Comparison of ENCODE assay signal across 8 cellular contexts in genomic region chr9:112174223-112174964, GRCh38. TPM values are rescaled to one million over a fixed set of nuclear protein-coding genes. Genes with fewer than 3 reads are reported as not detected.
DNase-seq lines count a peak whose midpoint lies in the region; ATAC-seq and TF ChIP-seq lines count a peak whose summit lies in the region.

No MANE protein-coding gene starts in this region.

- TF ChIP-seq EP300 in SK-N-SH (IDR thresholded peaks at IDR 0.05; ENCODE audit: borderline replicate concordance in 1 of 2, low read depth in 1 of 2, low read length in 1 of 2), result no peak

- no peaks in the 10 kb centered on the region for H3K9me3 ChIP-seq in HUES48 (ENCODE audit: control insufficient read depth, insufficient read depth, low read length)
- no peaks in the 10 kb centered on the region for H3K9me3 ChIP-seq in SK-N-SH
- H3K9me3 ChIP-seq in left ventricle myocardium inferior (replicated peaks), result no peaks in the 10 kb centered on the region

- H3K27me3 Mint-ChIP-seq in activated naive CD4-positive, alpha-beta T cell treated with anti-CD3 and anti-CD28 coated beads, Interleukin-2, amount 50 U/mL, for 24 hours, result no peaks in the 10 kb centered on the region

- H3K4me1 ChIP-seq in HUES48 (ENCODE audit: control insufficient read depth, insufficient read depth, low read length) (peaks cover 8% of the 10 kb centered on the region; the same call in 1 of the 2 replicates), SK-N-SH (ENCODE audit: control insufficient read depth in 1 of 2, insufficient read depth in 2 of 2, low read depth in 1 of 2, low read length in 1 of 2) (peaks cover 0 to 11% of the 10 kb centered on the region in 2 experiments; a peak in 1 of 4 replicates), left ventricle myocardium inferior (peaks cover 16% of the 10 kb centered on the region)

- intact Hi-C loops in left ventricle myocardium inferior (cut with micrococcal nuclease), result no loop called here

- peaks cover 65% of the 10 kb centered on the region for H3K4me1 Mint-ChIP-seq in activated naive CD4-positive, alpha-beta T cell treated with anti-CD3 and anti-CD28 coated beads, Interleukin-2, amount 50 U/mL, for 24 hours

- no peaks in the 10 kb centered on the region for H3K79me2 ChIP-seq in SK-N-SH (ENCODE audit: insufficient read depth)

- ATAC-seq in GM21529 (IDR thresholded peaks at IDR 0.05; ENCODE audit: unreplicated experiment), result peak; percentile 87

- POLR2A ChIA-PET in SK-N-SH (lab: Yijun Ruan, JAX), result interaction anchor here (1.0 to 2.6 kb wide), 2 partner anchors 10 to 159 kb away, joined by 4 to 8 read pairs; partner anchors contain the start of gene PTBP3

- peak overlapping the region; percentile 68 for H2AFZ ChIP-seq in SK-N-SH (ENCODE audit: low read depth)

- H4K20me1 ChIP-seq in SK-N-SH (ENCODE audit: insufficient read depth), result no peaks in the 10 kb centered on the region

- H3K27me3 ChIP-seq in HUES48 (ENCODE audit: control insufficient read depth, insufficient read depth, low read length), result peaks cover 38% of the 10 kb centered on the region
- H3K27me3 ChIP-seq in SK-N-SH (ENCODE audit: insufficient read depth), result no peaks in the 10 kb centered on the region
- no peaks in the 10 kb centered on the region for H3K27me3 ChIP-seq in left ventricle myocardium inferior (ENCODE audit: low read depth)

- no peak overlapping the region for H3K27ac ChIP-seq in HUES48 (ENCODE audit: low read depth, low read length)
- H3K27ac ChIP-seq in SK-N-SH (ENCODE audit: low read depth in 2 of 2, low read length in 1 of 2), result peak overlapping the region in 1 of 2 experiments; percentile 53; a peak in 1 of 4 replicates
- H3K27ac ChIP-seq in left ventricle myocardium inferior (replicated peaks), result peak overlapping the region; percentile 84

- peaks cover 4% of the 10 kb centered on the region for H3K36me3 Mint-ChIP-seq in activated naive CD4-positive, alpha-beta T cell treated with anti-CD3 and anti-CD28 coated beads, Interleukin-2, amount 50 U/mL, for 24 hours

- H3K27ac Mint-ChIP-seq in activated naive CD4-positive, alpha-beta T cell treated with anti-CD3 and anti-CD28 coated beads, Interleukin-2, amount 50 U/mL, for 24 hours, result peak overlapping the region; percentile 73

- peak overlapping the region; percentile 84 for H3K4me3 Mint-ChIP-seq in activated naive CD4-positive, alpha-beta T cell treated with anti-CD3 and anti-CD28 coated beads, Interleukin-2, amount 50 U/mL, for 24 hours

- H3K36me3 ChIP-seq in HUES48 (ENCODE audit: control insufficient read depth, insufficient read depth, low read length) (no peaks in the 10 kb centered on the region), SK-N-SH (replicated peaks in 1 of 2; ENCODE audit: control insufficient read depth in 1 of 2, insufficient read depth in 2 of 2, low read length in 1 of 2) (no peaks in the 10 kb centered on the region), left ventricle myocardium inferior (no peaks in the 10 kb centered on the region)

- H3K4me3 ChIP-seq in HUES48 (ENCODE audit: low read depth, low read length) (peak overlapping the region; percentile 67), SK-N-SH (ENCODE audit: low read depth in 2 of 2, low read length in 1 of 2) (peak overlapping the region; percentile 42 to 59; a peak in 3 of 4 replicates), left ventricle myocardium inferior (peak overlapping the region; percentile 72), skeletal muscle cell (ENCODE audit: low read depth, low read length) (peak overlapping the region; percentile 53)

- H3K9ac ChIP-seq in HUES48 (ENCODE audit: low read depth, low read length) (peak overlapping the region; percentile 49; the same call in 1 of the 2 replicates), SK-N-SH (peak overlapping the region; percentile 60; the same call in 1 of the 2 replicates)

- no peak for TF ChIP-seq RAD21 in SK-N-SH (IDR thresholded peaks at IDR 0.05; ENCODE audit: low read length)

- no peaks in the 10 kb centered on the region for H3K9me2 ChIP-seq in SK-N-SH

- WGBS in SK-N-SH (ENCODE audit: low lambda C conversion rate), result 27% methylated on average over 18 of the region's 42 CpGs

- peak; percentile 76 for DNase-seq in EH (ENCODE audit: low read depth)
- peak; percentile 92 for DNase-seq in SK-N-SH
- DNase-seq in left ventricle myocardium inferior, result peak; percentile 74
- DNase-seq in skeletal muscle cell (ENCODE audit: low read depth), result no peak
- no peak for DNase-seq in NCI-H187 (lab: John Stamatoyannopoulos, UW)

- TF ChIP-seq CTCF in SK-N-SH (IDR thresholded peaks at IDR 0.05) (no peak), left ventricle myocardium inferior (IDR thresholded peaks at IDR 0.05; ENCODE audit: borderline replicate concordance) (no peak)

- H3K4me2 ChIP-seq in SK-N-SH, result peak overlapping the region; percentile 46

- CTCF ChIA-PET in SK-N-SH (lab: Yijun Ruan, JAX), result interaction anchor here (0.9 to 1.7 kb wide), 3 partner anchors 9 to 87 kb away, joined by 3 to 9 read pairs (median 5); no protein-coding TSS in a partner anchor

- no peaks in the 10 kb centered on the region for H3K9me3 Mint-ChIP-seq in activated naive CD4-positive, alpha-beta T cell treated with anti-CD3 and anti-CD28 coated beads, Interleukin-2, amount 50 U/mL, for 24 hours

- H3F3A ChIP-seq in SK-N-SH (replicated peaks; ENCODE audit: insufficient read depth), result peaks cover 4% of the 10 kb centered on the region

TF ChIP-seq in SK-N-SH, 30 proteins besides CTCF, POLR2A, EP300 and RAD21:
- TF ChIP-seq USF1 (IDR thresholded peaks at IDR 0.05; ENCODE audit: borderline replicate concordance, low read depth) (no peak), MXI1 (IDR thresholded peaks at IDR 0.05; ENCODE audit: low read depth, low read length) (peak; percentile 49; the same call in 1 of the 2 replicates), ELF1 (IDR thresholded peaks at IDR 0.05) (0 out of 2 replicates have a peak, but pooled peaks have one; percentile 17)

RNA-seq across cellular contexts. Expression of gene SUSD1, which starts 0.7 kb away (rescaled TPM):
- polyA plus RNA-seq in SK-N-SH (2012; rRNA removed), result 8.2 and 8.8 TPM in 2 replicates
- polyA plus RNA-seq in SK-N-SH (2012; cell fraction: cytosol; rRNA removed), result 8.7 and 9.3 TPM in 2 replicates
- 3.0 and 6.4 TPM in 2 replicates for polyA plus RNA-seq in SK-N-SH (2012; cell fraction: nucleus; rRNA removed)
- total RNA-seq in left ventricle myocardium inferior, result 5.1 TPM

Comparison
In these comparisons a context has a peak if more than half of its experiments do, and no peak if none do; other contexts are left out.
1. DNase-seq: peak in EH (single experiment), SK-N-SH (single experiment) and left ventricle myocardium inferior (single experiment); none in skeletal muscle cell (single experiment) and NCI-H187 (0 of 2).
2. Peak in every context shown above with its lines, with median percentiles within 50 percentile points of each other: H3K4me3 ChIP-seq.